Comparison of ENCODE assay signal across 1 cellular context in the genomic region with DNA sequence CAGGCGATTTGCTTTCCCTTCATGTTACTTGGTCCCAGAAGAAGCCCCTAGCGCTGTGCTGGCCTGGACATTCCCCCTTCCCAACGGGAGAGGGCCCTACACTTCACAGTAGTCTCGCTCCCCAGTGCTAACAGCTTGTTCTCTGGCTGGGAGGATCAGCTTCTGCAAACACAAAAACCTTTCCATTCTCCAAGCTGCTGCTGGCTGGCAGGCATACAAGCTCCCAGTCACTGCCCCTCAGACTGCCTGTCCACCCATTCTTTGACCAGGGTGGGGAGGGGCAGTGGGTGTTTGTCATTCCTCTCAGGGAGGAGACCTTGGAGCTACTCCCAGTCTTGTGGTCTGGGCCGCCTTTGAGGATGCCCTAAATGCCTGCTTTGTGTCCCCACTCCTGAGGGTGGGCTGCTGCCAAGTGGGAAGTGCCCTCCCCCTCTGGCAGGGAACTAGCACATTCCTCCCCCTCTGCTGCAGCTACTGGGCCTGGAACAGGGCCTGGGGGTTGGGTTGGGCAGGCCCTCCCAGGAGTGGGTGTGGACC.
TF ChIP-seq lines count a peak whose summit lies in the region.

No MANE protein-coding gene starts in this region.

TF ChIP-seq in HCT116, 20 proteins besides CTCF, POLR2A, EP300 and RAD21:
- TF ChIP-seq EZH2 (IDR thresholded peaks at IDR 0.05), result no peak
- TF ChIP-seq EGR1 (IDR thresholded peaks at IDR 0.05; ENCODE audit: low read depth), result no peak
- TF ChIP-seq EZH2phosphoT487 (IDR thresholded peaks at IDR 0.05; ENCODE audit: borderline replicate concordance), result no peak
